In the genomic region with DNA sequence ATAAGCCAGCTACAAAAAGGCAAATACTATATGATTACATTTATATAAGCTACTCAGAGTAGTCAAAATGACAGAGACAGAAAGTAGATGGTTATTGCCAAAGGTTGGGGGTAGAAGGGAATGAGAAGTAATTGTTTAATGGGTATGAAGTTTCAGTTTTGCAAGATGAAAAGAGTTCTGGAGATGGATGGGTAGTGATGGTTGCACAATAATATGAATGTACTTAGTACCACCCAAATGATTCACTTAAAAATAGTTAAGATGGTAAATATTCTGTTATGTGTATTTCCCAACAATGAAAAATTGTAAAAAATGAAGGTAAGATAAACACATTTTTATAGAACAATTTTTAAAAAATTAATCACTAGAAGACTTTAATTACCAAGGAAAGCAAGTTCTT, we compare ENCODE assay signal across 31 cellular contexts.
"Had no signal": no experiment of that assay in that cellular context is flagged by ENCODE, and none has a peak within 500 bp of the region (broad histone marks: within the 10 kb centered on the region; RNA-seq: fewer than 3 reads in every experiment).

No MANE protein-coding gene starts in this region.

- H3K4me1 Mint-ChIP-seq: naive thymus-derived CD8-positive, alpha-beta T cell; nephron progenitor cell; neural crest cell; stimulated activated effector memory CD8-positive, alpha-beta T cell treated with anti-CD3 and anti-CD28 coated beads, Interleukin-12 subunit alpha, Interleukin-12 subunit beta, amount 100 ng/mL, for 72 hours; stimulated activated naive B cell treated with anti-CD40 and anti-IgM and Interleukin-4, amounts not matched to agents 10 μg/mL and 1 μg/mL and 100 μg/mL, for 72 hours had no signal

- H3K27me3 Mint-ChIP-seq: naive thymus-derived CD8-positive, alpha-beta T cell; natural killer cell treated with Interleukin-12 subunit alpha and Interleukin-12 subunit beta and Interleukin-15 and Interleukin-18, amount 100 ng/mL, for 72 hours; progenitor cell of endocrine pancreas; stimulated activated naive B cell treated with anti-CD40 and anti-IgM and Interleukin-4, amounts not matched to agents 10 μg/mL and 1 μg/mL and 100 μg/mL, for 72 hours; stimulated activated naive CD8-positive, alpha-beta T cell treated with anti-CD3 and anti-CD28 coated beads, Interleukin-15, Interleukin-2, amounts not matched to agents 100 ng/mL and 50 ng/mL, for 24 hours; type B pancreatic cell had no signal

- DNase-seq: naive thymus-derived CD8-positive, alpha-beta T cell; nephron progenitor cell; nucleus accumbens; ovary; posterior cingulate gyrus; psoas muscle; right cardiac atrium; right lobe of liver; sigmoid colon; small intestine; stimulated activated CD4-positive, alpha-beta T cell treated with anti-CD3 and anti-CD28 coated beads, Interleukin-15, amount 100 ng/mL, for 24 hours; stimulated activated CD4-positive, alpha-beta T cell treated with anti-CD3 and anti-CD28 coated beads, Interleukin-2, amount 100 ng/mL, for 24 hours; stimulated activated CD4-positive, alpha-beta T cell treated with anti-CD3 and anti-CD28 coated beads, Interleukin-2, amount 100 ng/mL, for 48 hours; stimulated activated CD4-positive, alpha-beta T cell treated with anti-CD3 and anti-CD28 coated beads, Interleukin-4, amount 100 ng/mL, for 24 hours; stimulated activated naive B cell treated with anti-CD40 and anti-IgM and Interleukin-4, amounts not matched to agents 10 μg/mL and 1 μg/mL and 100 μg/mL, for 72 hours; stimulated activated naive CD4-positive, alpha-beta T cell treated with Interleukin-2 at 50 U/mL for 16 hours; substantia nigra; testis; tibial artery; transverse colon; upper lobe of right lung; uterus had no signal

- H3K79me2 ChIP-seq: parathyroid adenoma had no signal

- H3K36me3 ChIP-seq: neutrophil, ovary, right lobe of liver, sigmoid colon, suprapubic skin, tibial artery, transverse colon, upper lobe of right lung, uterus had no signal

- H3K9ac ChIP-seq: parathyroid adenoma had no signal

- H3K4me1 ChIP-seq: parathyroid adenoma, psoas muscle, right lobe of liver, sigmoid colon, suprapubic skin, testis, tibial artery, transverse colon, upper lobe of right lung, uterus had no signal

- H3K36me3 Mint-ChIP-seq: naive thymus-derived CD8-positive, alpha-beta T cell; natural killer cell treated with Interleukin-12 subunit alpha and Interleukin-12 subunit beta and Interleukin-15 and Interleukin-18, amount 100 ng/mL, for 72 hours; stimulated activated effector memory CD8-positive, alpha-beta T cell treated with anti-CD3 and anti-CD28 coated beads, Interleukin-12 subunit alpha, Interleukin-12 subunit beta, amount 100 ng/mL, for 72 hours; stimulated activated naive B cell treated with anti-CD40 and anti-IgM and Interleukin-4, amounts not matched to agents 10 μg/mL and 1 μg/mL and 100 μg/mL, for 72 hours; type B pancreatic cell had no signal

- H3K4me3 Mint-ChIP-seq: naive thymus-derived CD8-positive, alpha-beta T cell; natural killer cell treated with Interleukin-12 subunit alpha and Interleukin-12 subunit beta and Interleukin-15 and Interleukin-18, amount 100 ng/mL, for 72 hours; nephron progenitor cell; neural crest cell; stimulated activated effector memory CD8-positive, alpha-beta T cell treated with anti-CD3 and anti-CD28 coated beads, Interleukin-12 subunit alpha, Interleukin-12 subunit beta, amount 100 ng/mL, for 72 hours; stimulated activated naive B cell treated with anti-CD40 and anti-IgM and Interleukin-4, amounts not matched to agents 10 μg/mL and 1 μg/mL and 100 μg/mL, for 72 hours; stimulated activated naive CD8-positive, alpha-beta T cell treated with anti-CD3 and anti-CD28 coated beads, Interleukin-15, Interleukin-2, amounts not matched to agents 100 ng/mL and 50 ng/mL, for 24 hours; type B pancreatic cell had no signal

- H3K27ac ChIP-seq: neutrophil, ovary, parathyroid adenoma, psoas muscle, right lobe of liver, sigmoid colon, suprapubic skin, testis, tibial artery, transverse colon, upper lobe of right lung, uterus had no signal

- H2AFZ ChIP-seq: parathyroid adenoma had no signal

- H3K27ac Mint-ChIP-seq: naive thymus-derived CD8-positive, alpha-beta T cell; natural killer cell treated with Interleukin-12 subunit alpha and Interleukin-12 subunit beta and Interleukin-15 and Interleukin-18, amount 100 ng/mL, for 72 hours; nephron progenitor cell; progenitor cell of endocrine pancreas; stimulated activated effector memory CD8-positive, alpha-beta T cell treated with anti-CD3 and anti-CD28 coated beads, Interleukin-12 subunit alpha, Interleukin-12 subunit beta, amount 100 ng/mL, for 72 hours; stimulated activated naive B cell treated with anti-CD40 and anti-IgM and Interleukin-4, amounts not matched to agents 10 μg/mL and 1 μg/mL and 100 μg/mL, for 72 hours; stimulated activated naive CD8-positive, alpha-beta T cell treated with anti-CD3 and anti-CD28 coated beads, Interleukin-15, Interleukin-2, amounts not matched to agents 100 ng/mL and 50 ng/mL, for 24 hours; type B pancreatic cell had no signal

- H3K4me3 ChIP-seq: ovary, psoas muscle, right lobe of liver, sigmoid colon, suprapubic skin, testis, tibial artery, transverse colon, upper lobe of right lung, uterus had no signal

- H3K27me3 ChIP-seq: neutrophil, ovary, right lobe of liver, sigmoid colon, suprapubic skin, testis, tibial artery, transverse colon, upper lobe of right lung, uterus had no signal

- ATAC-seq: naive thymus-derived CD8-positive, alpha-beta T cell; natural killer cell treated with Interleukin-12 subunit alpha and Interleukin-12 subunit beta and Interleukin-15 and Interleukin-18, amount 100 ng/mL, for 72 hours; psoas muscle; right cardiac atrium; right lobe of liver; stimulated activated effector memory CD8-positive, alpha-beta T cell treated with anti-CD3 and anti-CD28 coated beads, Interleukin-12 subunit alpha, Interleukin-12 subunit beta, amount 100 ng/mL, for 72 hours; stimulated activated naive B cell treated with anti-CD40 and anti-IgM and Interleukin-4, amounts not matched to agents 10 μg/mL and 1 μg/mL and 100 μg/mL, for 72 hours; upper lobe of right lung had no signal

- H3K9me3 ChIP-seq: neutrophil, ovary, psoas muscle, right lobe of liver, sigmoid colon, testis, tibial artery, upper lobe of right lung, uterus had no signal

- H3K9me3 Mint-ChIP-seq: neural crest cell had no signal
